In genomic region chr15:95840004-95840403, GRCh38 we compare ENCODE assay signal across 10 cellular contexts.
DNase-seq lines count a peak whose midpoint lies in the region; ATAC-seq and TF ChIP-seq lines count a peak whose summit lies in the region.
"Had no signal": no experiment of that assay in that cellular context is flagged by ENCODE, and none has a peak within 500 bp of the region (broad histone marks: within the 10 kb centered on the region; RNA-seq: fewer than 3 reads in every experiment).

No MANE protein-coding gene starts in this region.

- H3K4me3 ChIP-seq in DND-41 (ENCODE audit: low read depth in 1 of 2, low read length in 2 of 2) = no peak overlapping the region
- no peak overlapping the region for H3K4me3 ChIP-seq in heart left ventricle
- H3K4me3 ChIP-seq in sigmoid colon = no peak overlapping the region

- ATAC-seq in DND-41 (ENCODE audit: insufficient read depth, low read depth) (no peak), T-cell (replicated peaks in 1 of 4) (no peak), heart left ventricle (peak; percentile 39 to 76 (median 52)), GM18520 (IDR thresholded peaks at IDR 0.05; ENCODE audit: unreplicated experiment) (no peak)

- H3K4me2 ChIP-seq in DND-41 (ENCODE audit: insufficient read depth, low read length) = no peak overlapping the region

- H3K9me3 Mint-ChIP-seq in T-cell = no peaks in the 10 kb centered on the region

- no peak for TF ChIP-seq CTCF in DND-41 (IDR thresholded peaks at IDR 0.05; ENCODE audit: borderline replicate concordance, extremely low read depth, low read length, poor library complexity, severe bottlenecking)
- no peak for TF ChIP-seq CTCF in heart left ventricle (IDR thresholded peaks at IDR 0.05)
- no peak for TF ChIP-seq CTCF in sigmoid colon (IDR thresholded peaks at IDR 0.05)

- no peaks in the 10 kb centered on the region for H3K9me3 ChIP-seq in DND-41 (ENCODE audit: insufficient read depth, low read length, severe bottlenecking)
- H3K9me3 ChIP-seq in heart left ventricle = no peaks in the 10 kb centered on the region
- H3K9me3 ChIP-seq in sigmoid colon = no peaks in the 10 kb centered on the region

- no peak overlapping the region for H3K9ac ChIP-seq in DND-41 (ENCODE audit: low read depth, low read length)

- H4K20me1 ChIP-seq in DND-41 (ENCODE audit: insufficient read depth, low read length) = no peaks in the 10 kb centered on the region

- TF ChIP-seq POLR2A in heart left ventricle (IDR thresholded peaks at IDR 0.05) (no peak), sigmoid colon (IDR thresholded peaks at IDR 0.05) (no peak)

- TF ChIP-seq EP300 in sigmoid colon (IDR thresholded peaks at IDR 0.05) = peak in 2 of 4 donors; percentile 9 to 29

- H3K4me1 ChIP-seq in DND-41 (ENCODE audit: insufficient read depth, low read length) (peaks cover 40% of the 10 kb centered on the region), heart left ventricle (peaks cover 0 to 21% (median 2%) of the 10 kb centered on the region in 12 donors), sigmoid colon (peaks cover 0 to 17% (median 4%) of the 10 kb centered on the region in 4 donors)

- H3K27me3 Mint-ChIP-seq in T-cell = no peaks in the 10 kb centered on the region

- H3K4me3 Mint-ChIP-seq in T-cell = peak overlapping the region in 2 of 3 donors; percentile 19 to 49

- 0 out of 2 replicates have a peak overlapping the region, but pooled peaks have one; percentile 51 for H2AFZ ChIP-seq in DND-41 (ENCODE audit: low read depth, low read length)

- H3K27ac ChIP-seq in DND-41 (ENCODE audit: low read length) = no peak overlapping the region
- H3K27ac ChIP-seq in heart left ventricle = peak overlapping the region; percentile 10 to 79 (median 63)
- peak overlapping the region; percentile 28 to 52 (median 50) for H3K27ac ChIP-seq in sigmoid colon
- H3K27ac ChIP-seq in caudate nucleus (ENCODE audit: low read depth, low read length) = no peak overlapping the region

- no peaks in the 10 kb centered on the region for H3K27me3 ChIP-seq in DND-41 (ENCODE audit: insufficient read depth, low read length, poor library complexity)
- no peaks in the 10 kb centered on the region for H3K27me3 ChIP-seq in heart left ventricle
- H3K27me3 ChIP-seq in sigmoid colon = no peaks in the 10 kb centered on the region

- 65 to 74% (median 65%) methylated on average over 4 of the region's 4 CpGs for WGBS in heart left ventricle, 4 donors
- 55 to 56% methylated on average over 4 of the region's 4 CpGs for WGBS in sigmoid colon, 2 donors

- intact Hi-C loops in heart left ventricle (cut with DNase I) (loop anchor here in 5 of 10 donors (5.0 to 10.0 kb wide), 9 partner anchors 75 to 565 kb away; no protein-coding TSS in a partner anchor), sigmoid colon (cut with DNase I) (no loop called here)

- POLR2A ChIA-PET in T-cell (lab: Charles Lee) = no interaction called here

- H3K36me3 Mint-ChIP-seq in T-cell = no peaks in the 10 kb centered on the region

- DNase-seq in DND-41 = no peak
- DNase-seq in T-cell = no peak
- DNase-seq in heart left ventricle = peak in 4 of 5 donors; percentile 36 to 60 (median 56)
- DNase-seq in sigmoid colon = peak; percentile 81
- DNase-seq in NCI-H1417 treated with DMSO at 0.1 percent for 48 hours (lab: John Stamatoyannopoulos, UW) = no peak
- DNase-seq in putamen (ENCODE audit: low spot score) = no peak
- no peak for DNase-seq in caudate nucleus (lab: John Stamatoyannopoulos, UW)
- DNase-seq: DMS79 treated with DMSO at 0.1 percent for 48 hours; effector CD8-positive, alpha-beta T cell had no signal

- CTCF ChIA-PET in T-cell (lab: Charles Lee) = interaction anchor here in 1 of 2 donors (0.8 kb wide), 1 partner anchor 12 kb away, joined by 3 read pairs; no protein-coding TSS in a partner anchor

- no peaks in the 10 kb centered on the region for H3K36me3 ChIP-seq in DND-41 (ENCODE audit: insufficient read depth, low read length)
- no peaks in the 10 kb centered on the region for H3K36me3 ChIP-seq in heart left ventricle
- no peaks in the 10 kb centered on the region for H3K36me3 ChIP-seq in sigmoid colon

- peak overlapping the region; percentile 93 to 94 for H3K27ac Mint-ChIP-seq in T-cell

- no peaks in the 10 kb centered on the region for H3K79me2 ChIP-seq in DND-41 (ENCODE audit: insufficient read depth, low read length)

- peaks cover 38 to 45% (median 41%) of the 10 kb centered on the region in 3 donors for H3K4me1 Mint-ChIP-seq in T-cell

Comparison
In these comparisons a context has a peak if more than half of its experiments do, and no peak if none do; other contexts are left out.
1. ATAC-seq: peak in heart left ventricle (4 of 4); none in DND-41 (single experiment), T-cell (0 of 4) and GM18520 (single experiment).
2. DNase-seq: peak in heart left ventricle (4 of 5) and sigmoid colon (single experiment); none in DND-41 (single experiment), T-cell (0 of 34), NCI-H1417 treated with DMSO at 0.1 percent for 48 hours (single experiment), putamen (single experiment) and caudate nucleus (0 of 61).
3. H3K27ac ChIP-seq: peak in heart left ventricle (12 of 12) and sigmoid colon (4 of 4); none in DND-41 (single experiment) and caudate nucleus (single experiment).